Comparison of ENCODE assay signal across 10 cellular contexts in genomic region chr6:108944058-108944457, GRCh38.
DNase-seq lines count a peak whose midpoint lies in the region; ATAC-seq and TF ChIP-seq lines count a peak whose summit lies in the region.
"Had no signal": no experiment of that assay in that cellular context is flagged by ENCODE, and none has a peak within 500 bp of the region (broad histone marks: within the 10 kb centered on the region; RNA-seq: fewer than 3 reads in every experiment).

No MANE protein-coding gene starts in this region.

- H3K36me3 ChIP-seq in heart right ventricle (no peaks in the 10 kb centered on the region), colonic mucosa (no peaks in the 10 kb centered on the region), uterus (no peaks in the 10 kb centered on the region)

- ATAC-seq in heart right ventricle (no peak), Right ventricle myocardium superior (ENCODE audit: poor library complexity) (no peak), GM21619 (IDR thresholded peaks at IDR 0.05; ENCODE audit: unreplicated experiment) (no peak), GM18498 (IDR thresholded peaks at IDR 0.05; ENCODE audit: unreplicated experiment) (no peak), GM21390 (IDR thresholded peaks at IDR 0.05; ENCODE audit: unreplicated experiment) (no peak)

- H3K27ac ChIP-seq in heart right ventricle (peak overlapping the region; percentile 84 to 98 (median 92)), colonic mucosa (peak overlapping the region; percentile 62), uterus (peak overlapping the region; percentile 88 to 95)

- no peak overlapping the region for H3K9ac ChIP-seq in colonic mucosa (ENCODE audit: low read depth in 2 of 2, low read length in 2 of 2)

- H3K27me3 ChIP-seq in heart right ventricle: no peaks in the 10 kb centered on the region
- H3K27me3 ChIP-seq in colonic mucosa: no peaks in the 10 kb centered on the region
- no peaks in the 10 kb centered on the region for H3K27me3 ChIP-seq in uterus

- TF ChIP-seq CTCF in heart right ventricle (IDR thresholded peaks at IDR 0.05) (peak in 1 of 9 donors; percentile 14), colonic mucosa (IDR thresholded peaks at IDR 0.05) (no peak), uterus (IDR thresholded peaks at IDR 0.05) (no peak)

- no peak for DNase-seq in heart right ventricle
- no peak for DNase-seq in Right ventricle myocardium superior
- DNase-seq in colonic mucosa: no peak
- DNase-seq in myocyte (ENCODE audit: low read depth): peak; percentile 93
- no peak for DNase-seq in uterus
- DNase-seq: activated CD4-positive, CD25-positive, alpha-beta regulatory T cell treated with anti-CD3 and anti-CD28 coated beads, Interleukin-2, amount 50 U/mL, for 72 hours; NCI-H526 had no signal

- H3K9me3 ChIP-seq in heart right ventricle: no peaks in the 10 kb centered on the region
- no peaks in the 10 kb centered on the region for H3K9me3 ChIP-seq in colonic mucosa
- no peaks in the 10 kb centered on the region for H3K9me3 ChIP-seq in uterus

- intact Hi-C loops in heart right ventricle (cut with DNase I) (loop anchor here in 6 of 10 donors (2.0 to 10.0 kb wide), 6 partner anchors 37 to 131 kb away; no protein-coding TSS in a partner anchor), Right ventricle myocardium superior (cut with DNase I) (no loop called here), colonic mucosa (cut with DNase I) (no loop called here), uterus (cut with DNase I; ENCODE audit: low total_unique reads) (no loop called here)

- H3K4me3 ChIP-seq in heart right ventricle (no peak overlapping the region), colonic mucosa (no peak overlapping the region), uterus (no peak overlapping the region)

- no peak for TF ChIP-seq POLR2A in uterus (IDR thresholded peaks at IDR 0.05)

- H3K4me1 ChIP-seq in heart right ventricle (peaks cover 31 to 80% (median 73%) of the 10 kb centered on the region in 9 donors), colonic mucosa (no peaks in the 10 kb centered on the region), uterus (peaks cover 18% of the 10 kb centered on the region in 2 donors)

- 97 to 98% methylated on average over 1 of the region's 1 CpG for WGBS in heart right ventricle, 2 donors

Comparison
In these comparisons a context has a peak if more than half of its experiments do, and no peak if none do; other contexts are left out.
1. intact Hi-C loops: an anchor here in heart right ventricle (2.0 to 10.0 kb wide); none called in Right ventricle myocardium superior, colonic mucosa and uterus.